ENCODE assay signal across 21 cellular contexts in genomic region chr11:103808246-103808645, GRCh38.
DNase-seq lines count a peak whose midpoint lies in the region; ATAC-seq, FAIRE-seq and TF ChIP-seq lines count a peak whose summit lies in the region.
"Had no signal": no experiment of that assay in that cellular context is flagged by ENCODE, and none has a peak within 500 bp of the region (broad histone marks: within the 10 kb centered on the region; RNA-seq: fewer than 3 reads in every experiment).

No MANE protein-coding gene starts in this region.

- TF ChIP-seq CTCF in bronchial epithelial cell (IDR thresholded peaks at IDR 0.05; ENCODE audit: insufficient read depth, low read length, severe bottlenecking): no peak
- TF ChIP-seq CTCF in GM13976 (IDR thresholded peaks at IDR 0.05; ENCODE audit: borderline replicate concordance, control extremely low read depth, extremely low read depth, insufficient read depth, missing control alignments): no peak

- no peaks in the 10 kb centered on the region for H3K9me3 ChIP-seq in T-helper 17 cell (ENCODE audit: control insufficient read depth, low read length, poor library complexity, severe bottlenecking)
- H3K9me3 ChIP-seq: BE2C had no signal

- no peaks in the 10 kb centered on the region for H3K36me3 ChIP-seq in bronchial epithelial cell (ENCODE audit: control insufficient read depth, insufficient read depth, low read length)
- H3K36me3 ChIP-seq: BE2C had no signal

- in situ Hi-C loops in GM13976 (cut with MboI; ENCODE audit: low sequenced_read_pairs, unreplicated experiment): no loop called here

- H3K27me3 Mint-ChIP-seq in T-helper 17 cell: no peaks in the 10 kb centered on the region

- no peaks in the 10 kb centered on the region for H3K27me3 ChIP-seq in bronchial epithelial cell (ENCODE audit: control insufficient read depth, insufficient read depth, low read length)
- H3K27me3 ChIP-seq: BE2C had no signal

- FAIRE-seq in bronchial epithelial cell (lab: Jason Lieb, UNC): peak; percentile 7
- FAIRE-seq: GM12892, HepG2 had no signal

- H3K4me3 ChIP-seq in bronchial epithelial cell (ENCODE audit: low read depth, low read length): no peak overlapping the region

- H3K27ac Mint-ChIP-seq in T-helper 17 cell: no peak overlapping the region
- H3K27ac Mint-ChIP-seq: CD4-positive, CD25-positive, alpha-beta regulatory T cell; CD8-positive, alpha-beta memory T cell; HFFc6 had no signal

- no peaks in the 10 kb centered on the region for H3K36me3 Mint-ChIP-seq in T-helper 17 cell (ENCODE audit: low read depth)
- H3K36me3 Mint-ChIP-seq: CD4-positive, CD25-positive, alpha-beta regulatory T cell; CD8-positive, alpha-beta memory T cell had no signal

- H3K4me3 Mint-ChIP-seq in T-helper 17 cell: no peak overlapping the region
- H3K4me3 Mint-ChIP-seq: CD4-positive, CD25-positive, alpha-beta regulatory T cell; CD8-positive, alpha-beta memory T cell; HFFc6 had no signal

- ATAC-seq in T-helper 17 cell: no peak
- ATAC-seq: HCT116, HepG2 had no signal

- no peaks in the 10 kb centered on the region for H3K4me1 Mint-ChIP-seq in T-helper 17 cell
- H3K4me1 Mint-ChIP-seq: CD4-positive, CD25-positive, alpha-beta regulatory T cell; CD8-positive, alpha-beta memory T cell had no signal

- peak; percentile 64 for DNase-seq in DMS 273 treated with DMSO at 0.1 percent for 48 hours (lab: John Stamatoyannopoulos, UW)
- peak; percentile 30 to 70 for DNase-seq in NCI-H524 (lab: John Stamatoyannopoulos, UW)
- DNase-seq in bronchial epithelial cell (ENCODE audit: low read depth): no peak
- no peak for DNase-seq in midbrain (lab: John Stamatoyannopoulos, UW)
- DNase-seq in NCI-H128 (lab: John Stamatoyannopoulos, UW; ENCODE audit: unreplicated experiment): no peak
- no peak for DNase-seq in T-helper 17 cell
- DNase-seq in GM13976 (ENCODE audit: low spot score): no peak
- DNase-seq: BE2C; C1 segment of cervical spinal cord; CD4-positive, CD25-positive, alpha-beta regulatory T cell; CD8-positive, alpha-beta memory T cell; COR-L47; DMS153; DMS79; GDM1; GOT3; H7; HFFc6 had no signal

Comparison
In these comparisons a context has a peak if more than half of its experiments do, and no peak if none do; other contexts are left out.
1. DNase-seq: peak in DMS 273 treated with DMSO at 0.1 percent for 48 hours (single experiment) and NCI-H524 (2 of 2); none in bronchial epithelial cell (single experiment), midbrain (single experiment), NCI-H128 (single experiment), T-helper 17 cell (0 of 3) and GM13976 (single experiment).